Comparison of ENCODE assay signal across 11 cellular contexts in the genomic region with DNA sequence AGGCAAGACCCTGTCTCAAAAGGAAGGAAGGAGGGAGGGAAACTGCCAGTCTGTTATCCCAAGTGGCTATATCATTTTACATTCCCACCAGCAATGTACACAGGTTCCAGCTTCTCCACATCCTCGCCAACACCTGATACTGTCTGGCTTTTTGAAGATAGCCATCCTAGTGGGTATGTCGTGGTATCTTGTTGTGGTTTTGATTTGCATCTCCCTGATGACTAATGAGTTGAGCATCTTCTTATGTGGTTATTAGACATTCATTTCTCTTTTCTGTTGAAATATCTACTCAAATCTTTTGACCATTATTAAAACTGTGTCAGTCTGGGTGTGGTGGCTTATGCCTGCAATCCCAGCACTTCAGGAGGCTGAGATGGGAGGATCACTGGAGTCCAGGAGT. TPM values are rescaled to one million over a fixed set of nuclear protein-coding genes. Genes with fewer than 3 reads are reported as not detected.
DNase-seq lines count a peak whose midpoint lies in the region; ATAC-seq and TF ChIP-seq lines count a peak whose summit lies in the region.
"Had no signal": no experiment of that assay in that cellular context is flagged by ENCODE, and none has a peak within 500 bp of the region (broad histone marks: within the 10 kb centered on the region; RNA-seq: fewer than 3 reads in every experiment).

No MANE protein-coding gene starts in this region.

- no peaks in the 10 kb centered on the region; the same call in 1 of the 2 replicates for H3K27me3 ChIP-seq in SK-N-SH (ENCODE audit: insufficient read depth)
- H3K27me3 ChIP-seq: neutrophil had no signal

- no peak overlapping the region for H3K4me3 ChIP-seq in SK-N-SH (ENCODE audit: low read depth in 2 of 2, low read length in 1 of 2)

- no peaks in the 10 kb centered on the region for H3K9me2 ChIP-seq in SK-N-SH

- CTCF ChIA-PET in SK-N-SH (lab: Yijun Ruan, JAX), result no interaction called here

- peaks cover 4% of the 10 kb centered on the region for H3F3A ChIP-seq in SK-N-SH (replicated peaks; ENCODE audit: insufficient read depth)

- DNase-seq in SK-N-SH (no peak), kidney glomerular epithelial cell (lab: John Stamatoyannopoulos, UW) (peak; percentile 61), NCI-H524 treated with DMSO at 0.1 percent for 48 hours (lab: John Stamatoyannopoulos, UW) (no peak), substantia nigra (lab: John Stamatoyannopoulos, UW) (no peak)
- no peak for DNase-seq in stimulated activated CD4-positive, alpha-beta T cell treated with anti-CD3 and anti-CD28 coated beads, Interleukin-4, amount 100 ng/mL, for 1 hour
- DNase-seq: activated CD4-positive, alpha-beta T cell treated with anti-CD3 and anti-CD28 coated beads, Interleukin-2, amount 10 ng/mL, durations not matched to agents 24 days and 14 days; GOT3 had no signal

- H3K36me3 ChIP-seq in SK-N-SH (replicated peaks in 1 of 2; ENCODE audit: control insufficient read depth in 1 of 2, insufficient read depth in 2 of 2, low read length in 1 of 2), result no peaks in the 10 kb centered on the region
- H3K36me3 ChIP-seq: neutrophil had no signal

- H2AFZ ChIP-seq in SK-N-SH (ENCODE audit: low read depth), result no peak overlapping the region

- peak in 1 of 2 experiments; percentile 45; a peak in 1 of 4 replicates for TF ChIP-seq EP300 in SK-N-SH (IDR thresholded peaks at IDR 0.05; ENCODE audit: borderline replicate concordance in 1 of 2, low read depth in 1 of 2, low read length in 1 of 2)

- WGBS in SK-N-SH (ENCODE audit: low lambda C conversion rate), result 33% methylated on average over 2 of the region's 2 CpGs

- ATAC-seq in GM18861 (IDR thresholded peaks at IDR 0.05; ENCODE audit: unreplicated experiment), result peak; percentile 61
- ATAC-seq in HG03159 (IDR thresholded peaks at IDR 0.05; ENCODE audit: unreplicated experiment), result peak; percentile 65
- no peak for ATAC-seq in HG02970 (IDR thresholded peaks at IDR 0.05; ENCODE audit: low FRiP score, unreplicated experiment)

- TF ChIP-seq RAD21 in SK-N-SH (IDR thresholded peaks at IDR 0.05; ENCODE audit: low read length), result no peak

- no peak for TF ChIP-seq CTCF in SK-N-SH (IDR thresholded peaks at IDR 0.05)

- no peaks in the 10 kb centered on the region for H4K20me1 ChIP-seq in SK-N-SH (ENCODE audit: insufficient read depth)

- no peak overlapping the region for H3K9ac ChIP-seq in SK-N-SH

- H3K27ac ChIP-seq in SK-N-SH (ENCODE audit: low read depth in 2 of 2, low read length in 1 of 2) (no peak overlapping the region), substantia nigra (ENCODE audit: low read depth, low read length, poor library complexity, severe bottlenecking) (no peak overlapping the region)
- H3K27ac ChIP-seq: neutrophil had no signal

- H3K4me2 ChIP-seq in SK-N-SH, result no peak overlapping the region

- no peaks in the 10 kb centered on the region for H3K79me2 ChIP-seq in SK-N-SH (ENCODE audit: insufficient read depth)

- POLR2A ChIA-PET in SK-N-SH (lab: Yijun Ruan, JAX), result no interaction called here

- no peaks in the 10 kb centered on the region for H3K9me3 ChIP-seq in SK-N-SH
- H3K9me3 ChIP-seq: neutrophil had no signal

- peaks cover 3 to 4% of the 10 kb centered on the region in 2 experiments; a peak in 2 of 4 replicates for H3K4me1 ChIP-seq in SK-N-SH (ENCODE audit: control insufficient read depth in 1 of 2, insufficient read depth in 2 of 2, low read depth in 1 of 2, low read length in 1 of 2)

TF ChIP-seq in SK-N-SH, 30 proteins besides CTCF, POLR2A, EP300 and RAD21 (continues in another document):
- TF ChIP-seq PBX3 (IDR thresholded peaks at IDR 0.05) (peak; percentile 59), TCF12 (IDR thresholded peaks at IDR 0.05) (peak; percentile 78), CHD2 (IDR thresholded peaks at IDR 0.05; ENCODE audit: low read length, partially characterized antibody) (no peak), FOXM1 (IDR thresholded peaks at IDR 0.05; ENCODE audit: low read depth) (no peak), NFIC (IDR thresholded peaks at IDR 0.05; ENCODE audit: borderline replicate concordance) (peak; percentile 33; the same call in 1 of the 2 replicates), REST (IDR thresholded peaks at IDR 0.05; ENCODE audit: low read depth, low read length) (no peak), MXI1 (IDR thresholded peaks at IDR 0.05; ENCODE audit: low read depth, low read length) (no peak), FOSL2 (IDR thresholded peaks at IDR 0.05; ENCODE audit: borderline replicate concordance, low read depth) (peak; percentile 64; the same call in 1 of the 2 replicates), MAX (IDR thresholded peaks at IDR 0.05; ENCODE audit: low read depth) (no peak), ELF1 (IDR thresholded peaks at IDR 0.05) (no peak), SMC3 (IDR thresholded peaks at IDR 0.05; ENCODE audit: low read depth, low read length) (no peak), JUND (IDR thresholded peaks at IDR 0.05) (peak; percentile 79), TEAD4 (IDR thresholded peaks at IDR 0.05; ENCODE audit: borderline replicate concordance, insufficient read depth) (peak; percentile 61; the same call in 1 of the 2 replicates), NRF1 (IDR thresholded peaks at IDR 0.05; ENCODE audit: low read depth, low read length) (no peak), GABPA (IDR thresholded peaks at IDR 0.05; ENCODE audit: low read depth) (no peak), ZBTB33 (IDR thresholded peaks at IDR 0.05; ENCODE audit: borderline replicate concordance, low read depth) (no peak)
- TF ChIP-seq, protein P1, sequence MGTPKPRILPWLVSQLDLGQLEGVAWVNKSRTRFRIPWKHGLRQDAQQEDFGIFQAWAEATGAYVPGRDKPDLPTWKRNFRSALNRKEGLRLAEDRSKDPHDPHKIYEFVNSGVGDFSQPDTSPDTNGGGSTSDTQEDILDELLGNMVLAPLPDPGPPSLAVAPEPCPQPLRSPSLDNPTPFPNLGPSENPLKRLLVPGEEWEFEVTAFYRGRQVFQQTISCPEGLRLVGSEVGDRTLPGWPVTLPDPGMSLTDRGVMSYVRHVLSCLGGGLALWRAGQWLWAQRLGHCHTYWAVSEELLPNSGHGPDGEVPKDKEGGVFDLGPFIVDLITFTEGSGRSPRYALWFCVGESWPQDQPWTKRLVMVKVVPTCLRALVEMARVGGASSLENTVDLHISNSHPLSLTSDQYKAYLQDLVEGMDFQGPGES (IDR thresholded peaks at IDR 0.05; ENCODE audit: low read depth, low read length), result no peak

RNA-seq across cellular contexts. Expression of gene ARID1B, which starts 47.9 kb away (rescaled TPM):
- 13.2 and 13.6 TPM in 2 replicates for polyA plus RNA-seq in SK-N-SH (2012; rRNA removed)
- 11.5 and 14.7 TPM in 2 replicates for polyA plus RNA-seq in SK-N-SH (2012; cell fraction: cytosol; rRNA removed)
- 24.0 and 33.9 TPM in 2 replicates for polyA plus RNA-seq in SK-N-SH (2012; cell fraction: nucleus; rRNA removed)
